Comparison of ENCODE assay signal across 9 cellular contexts in the genomic region with DNA sequence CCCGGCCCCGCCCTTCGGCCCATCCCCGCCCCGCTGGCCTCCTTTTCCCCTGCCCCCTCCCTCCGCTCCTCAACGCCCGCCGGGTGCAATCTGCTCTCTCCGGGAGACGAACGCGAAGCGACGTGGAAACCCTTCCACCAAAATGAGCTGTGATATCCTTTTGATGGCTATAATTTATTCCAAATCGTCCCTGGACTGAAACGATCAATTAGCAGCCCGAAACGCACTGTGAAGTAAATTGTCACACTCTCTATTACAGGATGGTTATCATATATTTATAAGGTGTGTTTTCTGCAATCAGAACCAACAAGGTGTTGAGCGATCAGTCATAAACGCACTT.
DNase-seq lines count a peak whose midpoint lies in the region; ATAC-seq and TF ChIP-seq lines count a peak whose summit lies in the region.
"Had no signal": no experiment of that assay in that cellular context is flagged by ENCODE, and none has a peak within 500 bp of the region (broad histone marks: within the 10 kb centered on the region; RNA-seq: fewer than 3 reads in every experiment).

No MANE protein-coding gene starts in this region.

- H3K4me3 Mint-ChIP-seq in T-helper 2 cell treated with Interferon-gamma antibody and Interleukin-4, amounts not matched to agents 5 μg/mL and 100 μg/mL, for 36 hours, result peak overlapping the region; percentile 80
- H3K4me3 Mint-ChIP-seq in activated B cell treated with CpG ODN at 0.5 μM for 24 hours, result peak overlapping the region; percentile 82

- DNase-seq in T-helper 2 cell treated with Interferon-gamma antibody and Interleukin-4, amounts not matched to agents 5 μg/mL and 100 μg/mL, for 36 hours (ENCODE audit: low spot score), result no peak
- DNase-seq in T-helper 2 cell (no peak), activated B cell treated with CpG ODN at 0.5 μM for 24 hours (no peak), GOT3 (lab: John Stamatoyannopoulos, UW) (no peak)
- no peak for DNase-seq in activated naive CD4-positive, alpha-beta T cell treated with anti-CD3 and anti-CD28 coated beads, Interleukin-2, amount 50 U/mL, for 72 hours (ENCODE audit: low spot score in 2 of 2)

- no peak overlapping the region for H3K27ac Mint-ChIP-seq in T-helper 2 cell treated with Interferon-gamma antibody and Interleukin-4, amounts not matched to agents 5 μg/mL and 100 μg/mL, for 36 hours
- H3K27ac Mint-ChIP-seq in activated B cell treated with CpG ODN at 0.5 μM for 24 hours, result no peak overlapping the region
- no peak overlapping the region for H3K27ac Mint-ChIP-seq in activated naive CD4-positive, alpha-beta T cell treated with anti-CD3 and anti-CD28 coated beads, Interleukin-2, amount 50 U/mL, for 72 hours

- H3K27ac ChIP-seq in subcutaneous abdominal adipose tissue (ENCODE audit: low read depth, low read length), result no peak overlapping the region
- H3K27ac ChIP-seq: epithelial cell of prostate had no signal

- POLR2A ChIA-PET in activated B cell treated with CpG ODN at 0.5 μM for 24 hours (lab: Charles Lee), result no interaction called here

- H3K9me3 Mint-ChIP-seq in T-helper 2 cell treated with Interferon-gamma antibody and Interleukin-4, amounts not matched to agents 5 μg/mL and 100 μg/mL, for 36 hours, result no peaks in the 10 kb centered on the region
- no peaks in the 10 kb centered on the region for H3K9me3 Mint-ChIP-seq in activated B cell treated with CpG ODN at 0.5 μM for 24 hours
- H3K9me3 Mint-ChIP-seq in activated naive CD4-positive, alpha-beta T cell treated with anti-CD3 and anti-CD28 coated beads, Interleukin-2, amount 50 U/mL, for 72 hours, result no peaks in the 10 kb centered on the region

- peak overlapping the region in 4 of 5 donors; percentile 4 to 55 (median 38) for H3K9ac ChIP-seq in subcutaneous abdominal adipose tissue (ENCODE audit: low read length in 5 of 5)

- TF ChIP-seq CTCF in activated B cell treated with CpG ODN at 0.5 μM for 24 hours (IDR thresholded peaks at IDR 0.05), result peak; percentile 30

- H3K27me3 ChIP-seq in subcutaneous abdominal adipose tissue (ENCODE audit: control insufficient read depth in 5 of 5, insufficient read depth in 4 of 5, low read length in 5 of 5), result no peaks in the 10 kb centered on the region

- H3K4me3 ChIP-seq in iPS-18c (ENCODE audit: insufficient read depth, low read depth, low read length), result peak overlapping the region; percentile 42; the same call in 1 of the 2 replicates
- peak overlapping the region; percentile 71 to 86 (median 79) for H3K4me3 ChIP-seq in subcutaneous abdominal adipose tissue (ENCODE audit: low read depth in 1 of 5, low read length in 5 of 5)

- no peaks in the 10 kb centered on the region for H3K36me3 ChIP-seq in subcutaneous abdominal adipose tissue (ENCODE audit: control insufficient read depth in 5 of 5, insufficient read depth in 5 of 5, low read length in 5 of 5)

- ATAC-seq in activated B cell treated with CpG ODN at 0.5 μM for 24 hours (ENCODE audit: low read depth) (no peak), GM21737 (IDR thresholded peaks at IDR 0.05; ENCODE audit: unreplicated experiment) (no peak)
- ATAC-seq in activated naive CD4-positive, alpha-beta T cell treated with anti-CD3 and anti-CD28 coated beads, Interleukin-2, amount 50 U/mL, for 72 hours, result no peak

- CTCF ChIA-PET in activated B cell treated with CpG ODN at 0.5 μM for 24 hours (lab: Charles Lee), result interaction anchor here (0.9 kb wide), 1 partner anchor 314 kb away, joined by 4 read pairs; no protein-coding TSS in a partner anchor

- no peaks in the 10 kb centered on the region for H3K36me3 Mint-ChIP-seq in T-helper 2 cell treated with Interferon-gamma antibody and Interleukin-4, amounts not matched to agents 5 μg/mL and 100 μg/mL, for 36 hours (ENCODE audit: low read depth)
- no peaks in the 10 kb centered on the region for H3K36me3 Mint-ChIP-seq in activated B cell treated with CpG ODN at 0.5 μM for 24 hours (ENCODE audit: low read depth)
- H3K36me3 Mint-ChIP-seq in activated naive CD4-positive, alpha-beta T cell treated with anti-CD3 and anti-CD28 coated beads, Interleukin-2, amount 50 U/mL, for 72 hours, result peaks cover 0 to 4% of the 10 kb centered on the region in 2 donors

- H3K9me3 ChIP-seq in iPS-18c (ENCODE audit: control insufficient read depth, insufficient read depth, low read length) (no peaks in the 10 kb centered on the region), subcutaneous abdominal adipose tissue (ENCODE audit: control insufficient read depth in 5 of 5, low read length in 5 of 5) (no peaks in the 10 kb centered on the region)

- H3K27me3 Mint-ChIP-seq in T-helper 2 cell treated with Interferon-gamma antibody and Interleukin-4, amounts not matched to agents 5 μg/mL and 100 μg/mL, for 36 hours (ENCODE audit: low read depth), result peaks cover 59% of the 10 kb centered on the region
- H3K27me3 Mint-ChIP-seq in activated B cell treated with CpG ODN at 0.5 μM for 24 hours, result peaks cover 34% of the 10 kb centered on the region

- intact Hi-C loops in activated B cell treated with CpG ODN at 0.5 μM for 24 hours (cut with micrococcal nuclease), result loop anchor here (1.0 to 10.0 kb wide), 8 partner anchors 15 to 1961 kb away; a partner anchor contains a TSS

- peaks cover 13% of the 10 kb centered on the region for H3K4me1 Mint-ChIP-seq in T-helper 2 cell treated with Interferon-gamma antibody and Interleukin-4, amounts not matched to agents 5 μg/mL and 100 μg/mL, for 36 hours (ENCODE audit: low read depth)
- H3K4me1 Mint-ChIP-seq in activated B cell treated with CpG ODN at 0.5 μM for 24 hours, result peaks cover 14% of the 10 kb centered on the region

- H3K4me1 ChIP-seq in subcutaneous abdominal adipose tissue (ENCODE audit: control insufficient read depth in 5 of 5, insufficient read depth in 5 of 5, low read length in 5 of 5), result peaks cover 0 to 22% (median 18%) of the 10 kb centered on the region in 5 donors
